Comparison of ENCODE assay signal across 17 cellular contexts in the genomic region with DNA sequence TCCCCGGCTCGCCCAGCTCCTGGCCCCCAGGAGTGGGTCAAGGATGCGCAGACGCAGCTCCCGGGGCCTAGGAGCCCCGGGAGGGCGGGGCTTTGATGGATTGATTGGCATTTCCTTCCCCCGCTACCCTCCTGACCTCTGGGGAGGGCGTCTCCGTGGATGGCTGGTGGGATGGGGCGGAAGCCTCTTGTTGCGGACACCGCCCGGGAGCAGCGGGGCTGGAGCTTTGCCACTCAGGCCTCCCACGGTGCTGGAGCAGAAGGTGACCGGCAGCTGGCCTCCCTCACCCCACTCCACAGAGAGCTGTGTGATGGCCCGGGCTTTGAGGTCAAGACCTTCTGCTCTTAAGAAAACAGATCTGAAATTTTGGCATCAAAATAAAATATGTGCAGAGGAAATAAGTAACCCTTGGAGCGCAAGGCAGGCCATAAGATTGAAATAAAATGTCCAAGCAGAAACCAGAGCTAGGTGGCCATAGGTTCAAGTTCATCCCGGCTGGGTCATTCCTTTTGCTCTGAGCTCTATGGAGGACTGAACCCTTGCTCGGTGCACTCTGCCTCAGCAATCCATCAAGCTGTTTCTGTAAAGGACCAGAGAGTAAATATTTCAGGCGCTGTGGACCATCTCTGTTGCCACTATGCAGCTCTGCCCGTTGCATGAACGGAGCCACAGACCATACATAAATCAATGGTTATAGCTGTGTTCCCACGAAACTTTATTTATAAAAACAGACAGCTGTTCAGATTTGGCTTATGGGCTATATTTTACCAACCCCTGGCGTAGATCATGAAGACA.
A peak's percentile ranks its signal among the peaks of the same experiment; 100 is the strongest.
DNase-seq lines count a peak whose midpoint lies in the region; ATAC-seq, FAIRE-seq and TF ChIP-seq lines count a peak whose summit lies in the region.
"Had no signal": no experiment of that assay in that cellular context is flagged by ENCODE, and none has a peak within 500 bp of the region (broad histone marks: within the 10 kb centered on the region; RNA-seq: fewer than 3 reads in every experiment).

No MANE protein-coding gene starts in this region.

- H3K27ac ChIP-seq in IMR-90 (ENCODE audit: insufficient read depth, low read length) (no peak overlapping the region), K562 (ENCODE audit: extremely low read depth, low read depth, low read length) (no peak overlapping the region)
- H3K27ac ChIP-seq: ascending aorta, HL-60 had no signal

- in situ Hi-C loops in IMR-90 (cut with MboI; ENCODE audit: low sequenced_read_pairs): loop anchor here (25.0 kb wide), 1 partner anchor 829 kb away; no protein-coding TSS in a partner anchor
- in situ Hi-C loops in K562 (cut with MboI): no loop called here

- TF ChIP-seq POLR2A in IMR-90 (IDR thresholded peaks at IDR 0.05; ENCODE audit: low read depth, low read length) (no peak), K562 (conservative IDR thresholded peaks at IDR 0.05) (no peak), erythroblast (IDR thresholded peaks at IDR 0.05; ENCODE audit: low read length) (no peak)

- no peak overlapping the region for H3K23ac ChIP-seq in IMR-90 (ENCODE audit: low read depth, low read length)

- no peak overlapping the region for H3K18ac ChIP-seq in IMR-90 (ENCODE audit: low read depth, low read length)

- H3K4ac ChIP-seq in IMR-90 (ENCODE audit: low read depth, low read length): no peak overlapping the region

- H4K8ac ChIP-seq in IMR-90 (ENCODE audit: low read depth in 2 of 2, low read length in 2 of 2): no peak overlapping the region

- H2BK20ac ChIP-seq in IMR-90 (ENCODE audit: low read depth, low read length): no peak overlapping the region

- H2AFZ ChIP-seq in IMR-90 (replicated peaks; ENCODE audit: low read length, poor library complexity) (no peak overlapping the region), K562 (ENCODE audit: low read depth, low read length) (no peak overlapping the region)

- no peak overlapping the region for H3K56ac ChIP-seq in IMR-90 (ENCODE audit: extremely low read depth, insufficient read depth, low read length)

- H3K9me1 ChIP-seq in IMR-90 (ENCODE audit: insufficient read depth, low read length) (peaks cover 9% of the 10 kb centered on the region), K562 (ENCODE audit: control insufficient read depth, insufficient read depth, low read length) (no peaks in the 10 kb centered on the region)

- H3K4me3 ChIP-seq in IMR-90 (ENCODE audit: insufficient read depth, low read depth, low read length) (no peak overlapping the region), K562 (no peak overlapping the region)
- H3K4me3 ChIP-seq: ascending aorta, HAP-1 had no signal

- H2BK15ac ChIP-seq in IMR-90 (ENCODE audit: low read depth, low read length): no peak overlapping the region

- no peak overlapping the region for H2BK5ac ChIP-seq in IMR-90 (ENCODE audit: low read depth, low read length, poor library complexity, severe bottlenecking)

- dilution Hi-C loops in IMR-90 (cut with HindIII; ENCODE audit: low sequenced_read_pairs, unreplicated experiment): no loop called here

- H4K5ac ChIP-seq in IMR-90 (ENCODE audit: low read depth, low read length): no peak overlapping the region

- TF ChIP-seq RAD21 in IMR-90 (IDR thresholded peaks at IDR 0.05; ENCODE audit: low read length): no peak
- no peak for TF ChIP-seq RAD21 in K562 (CRISPR knock-in tag; conservative IDR thresholded peaks at IDR 0.05 in 1 of 2, IDR thresholded peaks at IDR 0.05 in 1 of 2)

- H3K4me1 ChIP-seq in IMR-90 (ENCODE audit: control insufficient read depth, insufficient read depth, low read length): peaks cover 14% of the 10 kb centered on the region
- H3K4me1 ChIP-seq in K562 (replicated peaks in 1 of 2; ENCODE audit: control insufficient read depth in 2 of 2, insufficient read depth in 2 of 2, low read length in 2 of 2): no peaks in the 10 kb centered on the region
- H3K4me1 ChIP-seq: ascending aorta, HAP-1 had no signal

- H3K9me3 ChIP-seq in IMR-90 (ENCODE audit: control insufficient read depth, insufficient read depth, low read length) (no peaks in the 10 kb centered on the region), K562 (replicated peaks; ENCODE audit: control insufficient read depth, insufficient read depth, low read depth, low read length) (no peaks in the 10 kb centered on the region)
- H3K9me3 ChIP-seq: ascending aorta, HAP-1 had no signal

- no peaks in the 10 kb centered on the region for H3K79me2 ChIP-seq in K562 (ENCODE audit: control insufficient read depth, insufficient read depth, low read length)

- TF ChIP-seq EP300 in K562 (IDR thresholded peaks at IDR 0.05; ENCODE audit: low read length): no peak

- WGBS in IMR-90 (ENCODE audit: extremely low coverage in 2 of 2, insufficient read length in 1 of 2), 2 experiments: 51% methylated on average over 3 of the region's 26 CpGs; no CpG with 5 or more reads in 1 of the 2 experiments
- under 1% methylated on average over 21 of the region's 26 CpGs for WGBS in K562 (ENCODE audit: insufficient coverage, low coverage, missing lambda C conversion rate)

- H2AK9ac ChIP-seq in IMR-90 (replicated peaks; ENCODE audit: low read depth, low read length, poor library complexity): no peak overlapping the region

- no peak overlapping the region for H3K4me2 ChIP-seq in IMR-90 (ENCODE audit: low read depth, low read length)
- H3K4me2 ChIP-seq in K562 (ENCODE audit: insufficient read depth, low read length): no peak overlapping the region

- intact Hi-C loops in IMR-90 (cut with micrococcal nuclease) (no loop called here), K562 (cut with micrococcal nuclease) (no loop called here), sciatic nerve (cut with DNase I) (no loop called here)

- H4K91ac ChIP-seq in IMR-90 (ENCODE audit: insufficient read depth, low read depth, low read length): no peak overlapping the region

- POLR2A ChIA-PET in IMR-90 (lab: Charles Lee; ENCODE audit: unreplicated experiment): no interaction called here
- POLR2A ChIA-PET in K562 (lab: Yijun Ruan, JAX): interaction anchor here (0.6 to 0.9 kb wide), 2 partner anchors 10 to 397 kb away, joined by 3 to 4 read pairs; no protein-coding TSS in a partner anchor

- DNase-seq in IMR-90: no peak
- peak in 2 of 4 experiments; percentile 3 to 13 for DNase-seq in K562 (ENCODE audit: extremely low read depth in 1 of 4, low spot score in 3 of 4)
- DNase-seq in islet precursor cell: peak; percentile 76
- DNase-seq in sciatic nerve (ENCODE audit: low spot score): peak; percentile 78
- DNase-seq in erythroblast (lab: John Stamatoyannopoulos, UW): no peak
- no peak for DNase-seq in anterior cingulate cortex (lab: John Stamatoyannopoulos, UW)
- DNase-seq: activated CD4-positive, alpha-beta T cell treated with anti-CD3 and anti-CD28 coated beads, Interleukin-2, amount 10 ng/mL, durations not matched to agents 24 days and 14 days; COR-L47; KBM-7; small intestine; stimulated activated CD4-positive, alpha-beta T cell treated with anti-CD3 and anti-CD28 coated beads, Interleukin-4, amount 100 ng/mL, for 24 hours had no signal

- no peak overlapping the region for H2BK120ac ChIP-seq in IMR-90 (ENCODE audit: low read depth, low read length)

- no peak for ATAC-seq in IMR-90 (ENCODE audit: low read depth)
- ATAC-seq in K562: no peak
- peak; percentile 85 for ATAC-seq in sciatic nerve
- ATAC-seq in GM18861 (IDR thresholded peaks at IDR 0.05; ENCODE audit: unreplicated experiment): no peak
- ATAC-seq: left lobe of liver had no signal

- H3K36me3 ChIP-seq in IMR-90 (ENCODE audit: control insufficient read depth, insufficient read depth, low read length) (no peaks in the 10 kb centered on the region), K562 (ENCODE audit: control insufficient read depth, insufficient read depth, low read length) (no peaks in the 10 kb centered on the region)
- H3K36me3 ChIP-seq: ascending aorta, HAP-1 had no signal

- H2AK5ac ChIP-seq in IMR-90 (ENCODE audit: low read depth, low read length): peak overlapping the region; percentile 40; the same call in 1 of the 2 replicates

- BruUV-seq in IMR-90 (replicated peaks; lab: Mats Ljungman, UMichigan) (no TSS peak), K562 (replicated peaks; lab: Mats Ljungman, UMichigan) (no TSS peak)

- no peaks in the 10 kb centered on the region; a peak in 1 of 4 replicates for H3K79me1 ChIP-seq in IMR-90 (ENCODE audit: low read depth in 1 of 2, low read length in 2 of 2)

- CTCF ChIA-PET in IMR-90 (lab: Yijun Ruan, JAX): no interaction called here
- CTCF ChIA-PET in K562 (lab: Yijun Ruan, JAX; ENCODE audit: low intra/inter-chr PET ratio): no interaction called here

- TF ChIP-seq CTCF in IMR-90 (conservative IDR thresholded peaks at IDR 0.05; ENCODE audit: low read depth, low read length) (no peak), K562 (IDR thresholded peaks at IDR 0.05 in 2 of 3, conservative IDR thresholded peaks at IDR 0.05 in 1 of 3; ENCODE audit: insufficient read depth in 2 of 3, low read depth in 1 of 3, low read length in 3 of 3) (no peak)

- H3K27me3 ChIP-seq in IMR-90 (ENCODE audit: control insufficient read depth, insufficient read depth, low read length) (no peaks in the 10 kb centered on the region), K562 (ENCODE audit: control insufficient read depth in 2 of 2, insufficient read depth in 2 of 2, low read length in 2 of 2) (no peaks in the 10 kb centered on the region; a peak in 1 of 5 replicates)
- H3K27me3 ChIP-seq: ascending aorta had no signal

- no peak for FAIRE-seq in K562 (lab: Jason Lieb, UNC)
- FAIRE-seq: endothelial cell of umbilical vein, small intestine had no signal

- H3K9ac ChIP-seq in IMR-90 (ENCODE audit: low read depth, low read length) (no peak overlapping the region), K562 (ENCODE audit: insufficient read depth in 1 of 2, low read depth in 2 of 2, low read length in 2 of 2) (no peak overlapping the region)

- H4K20me1 ChIP-seq in IMR-90 (ENCODE audit: insufficient read depth, low read length) (no peaks in the 10 kb centered on the region), K562 (replicated peaks; ENCODE audit: control insufficient read depth, insufficient read depth, low read length) (no peaks in the 10 kb centered on the region)

- no peak overlapping the region for H3K14ac ChIP-seq in IMR-90 (replicated peaks; ENCODE audit: low read depth, low read length)

TF ChIP-seq in IMR-90, 13 proteins besides CTCF, POLR2A, EP300 and RAD21 (continues in another document):
- TF ChIP-seq BHLHE40 (IDR thresholded peaks at IDR 0.05; ENCODE audit: low read depth, low read length): no peak
- TF ChIP-seq MXI1 (IDR thresholded peaks at IDR 0.05; ENCODE audit: borderline replicate concordance, low read depth, low read length): no peak
- no peak for TF ChIP-seq CHD1 (IDR thresholded peaks at IDR 0.05; ENCODE audit: low read depth, low read length)
- TF ChIP-seq RFX5 (IDR thresholded peaks at IDR 0.05; ENCODE audit: low read depth, low read length): no peak
- no peak for TF ChIP-seq RCOR1 (IDR thresholded peaks at IDR 0.05; ENCODE audit: insufficient replicate concordance, low read length)

TF ChIP-seq in K562, 482 proteins besides CTCF, POLR2A, EP300 and RAD21 (continues in another document):
- TF ChIP-seq RUNX1 (IDR thresholded peaks at IDR 0.05; ENCODE audit: low read depth): no peak

Comparison
In these comparisons a context has a peak if more than half of its experiments do, and no peak if none do; other contexts are left out.
1. DNase-seq: peak in islet precursor cell (single experiment) and sciatic nerve (single experiment); none in IMR-90 (single experiment), erythroblast (0 of 2) and anterior cingulate cortex (0 of 58).